ENCODE assay signal across 8 cellular contexts in the genomic region with DNA sequence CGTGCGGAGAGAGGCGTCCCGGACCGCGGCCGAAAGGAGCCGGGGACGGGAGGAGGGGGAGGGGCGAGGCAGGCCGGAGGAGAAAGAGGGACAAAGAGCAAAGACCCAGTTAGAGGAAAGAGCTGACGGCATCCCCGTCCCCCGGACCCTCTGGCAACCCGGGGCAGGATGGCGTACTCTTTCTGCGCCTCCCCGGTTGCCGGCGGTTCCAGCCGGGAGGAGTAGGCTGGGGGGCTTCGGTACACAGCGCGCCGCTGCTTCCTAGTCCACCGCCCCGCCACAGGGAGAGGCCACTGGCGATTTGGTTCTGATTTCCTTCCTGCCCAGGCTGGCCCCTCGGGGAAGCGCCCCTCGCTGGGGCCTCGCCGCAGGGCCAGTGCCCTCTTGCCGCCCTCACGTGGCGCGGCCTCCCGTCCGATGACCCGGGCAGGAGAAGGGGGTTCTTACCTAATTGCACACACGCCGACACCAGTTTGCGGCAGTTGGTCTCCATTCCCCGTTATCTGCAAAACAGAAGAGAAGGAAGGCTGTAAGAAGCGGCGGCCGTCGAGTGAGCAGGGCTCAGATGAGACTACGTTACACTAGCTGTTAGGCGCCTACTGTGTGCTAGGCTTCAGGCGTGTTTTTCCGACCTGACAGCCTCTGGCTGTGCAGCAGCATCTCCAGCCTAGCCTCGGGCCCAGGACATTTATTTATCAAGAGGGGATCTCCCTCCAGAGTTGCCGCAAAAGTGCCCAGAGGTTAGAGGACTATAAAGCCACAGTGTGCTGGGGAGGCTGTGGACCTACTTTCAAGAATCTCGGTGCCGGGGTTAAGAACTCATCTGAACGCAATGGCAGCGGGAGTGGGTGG. TPM values are rescaled to one million over a fixed set of nuclear protein-coding genes. Genes with fewer than 3 reads are reported as not detected.
DNase-seq lines count a peak whose midpoint lies in the region; ATAC-seq lines count a peak whose summit lies in the region.

No MANE protein-coding gene starts in this region.

- ATAC-seq in activated naive CD8-positive, alpha-beta T cell treated with anti-CD3 and anti-CD28 coated beads, Interleukin-2, amount 10 ng/mL, durations not matched to agents 7 days and 5 days (ENCODE audit: low read depth) = no peak
- ATAC-seq in stimulated activated effector memory CD8-positive, alpha-beta T cell treated with anti-CD3 and anti-CD28 coated beads, Interleukin-12 subunit alpha, Interleukin-12 subunit beta, amount 100 ng/mL, for 72 hours = no peak
- no peak for ATAC-seq in HG03139 (IDR thresholded peaks at IDR 0.05; ENCODE audit: unreplicated experiment)

- no peak overlapping the region for H3K27ac ChIP-seq in iPS-20b (ENCODE audit: low read length)

- peaks cover 79% of the 10 kb centered on the region for H3K27me3 Mint-ChIP-seq in activated CD4-positive, alpha-beta T cell treated with anti-CD3 and anti-CD28 coated beads, Interleukin-2, amount 10 ng/mL, durations not matched to agents 7 days and 5 days
- peaks cover 82% of the 10 kb centered on the region for H3K27me3 Mint-ChIP-seq in activated naive CD8-positive, alpha-beta T cell treated with anti-CD3 and anti-CD28 coated beads, Interleukin-2, amount 10 ng/mL, durations not matched to agents 7 days and 5 days

- POLR2A ChIA-PET in activated CD4-positive, alpha-beta T cell treated with anti-CD3 and anti-CD28 coated beads, Interleukin-2, amount 10 ng/mL, durations not matched to agents 7 days and 5 days (lab: Charles Lee) = no interaction called here
- POLR2A ChIA-PET in activated naive CD8-positive, alpha-beta T cell treated with anti-CD3 and anti-CD28 coated beads, Interleukin-2, amount 10 ng/mL, durations not matched to agents 7 days and 5 days (lab: Charles Lee) = no interaction called here

- peaks cover 8% of the 10 kb centered on the region for H3K4me1 Mint-ChIP-seq in activated CD4-positive, alpha-beta T cell treated with anti-CD3 and anti-CD28 coated beads, Interleukin-2, amount 10 ng/mL, durations not matched to agents 7 days and 5 days
- peaks cover 12% of the 10 kb centered on the region for H3K4me1 Mint-ChIP-seq in activated naive CD8-positive, alpha-beta T cell treated with anti-CD3 and anti-CD28 coated beads, Interleukin-2, amount 10 ng/mL, durations not matched to agents 7 days and 5 days
- peaks cover 14% of the 10 kb centered on the region for H3K4me1 Mint-ChIP-seq in stimulated activated effector memory CD8-positive, alpha-beta T cell treated with anti-CD3 and anti-CD28 coated beads, Interleukin-12 subunit alpha, Interleukin-12 subunit beta, amount 100 ng/mL, for 72 hours

- CTCF ChIA-PET in activated CD4-positive, alpha-beta T cell treated with anti-CD3 and anti-CD28 coated beads, Interleukin-2, amount 10 ng/mL, durations not matched to agents 7 days and 5 days (lab: Charles Lee) = interaction anchor here (1.4 kb wide), 1 partner anchor 15 kb away, joined by 6 read pairs; no protein-coding TSS in a partner anchor

- H3K9ac ChIP-seq in iPS-20b (ENCODE audit: low read depth, low read length) = no peak overlapping the region

- no peak for DNase-seq in activated CD4-positive, alpha-beta T cell treated with anti-CD3 and anti-CD28 coated beads, Interleukin-2, amount 10 ng/mL, durations not matched to agents 7 days and 5 days
- no peak for DNase-seq in activated CD4-positive, alpha-beta T cell treated with anti-CD3 and anti-CD28 coated beads for 1 hour
- DNase-seq in activated naive CD8-positive, alpha-beta T cell treated with anti-CD3 and anti-CD28 coated beads, Interleukin-2, amount 10 ng/mL, durations not matched to agents 7 days and 5 days = peak; percentile 30
- no peak for DNase-seq in stimulated activated effector memory CD8-positive, alpha-beta T cell treated with anti-CD3 and anti-CD28 coated beads, Interleukin-12 subunit alpha, Interleukin-12 subunit beta, amount 100 ng/mL, for 72 hours (ENCODE audit: low spot score in 2 of 2)
- no peak for DNase-seq in SW 1271 (lab: John Stamatoyannopoulos, UW)
- DNase-seq in HuH-7 (ENCODE audit: low spot score) = no peak

- peak overlapping the region; percentile 66 for H3K4me3 ChIP-seq in iPS-20b (ENCODE audit: low read length)

- H3K4me1 ChIP-seq in iPS-20b (ENCODE audit: insufficient read depth, low read length) = peaks cover 37% of the 10 kb centered on the region; the same call in 1 of the 2 replicates

- peaks cover 100% of the 10 kb centered on the region for H3K27me3 ChIP-seq in iPS-20b (ENCODE audit: insufficient read depth, low read length)

- peak overlapping the region; percentile 68 for H3K27ac Mint-ChIP-seq in activated CD4-positive, alpha-beta T cell treated with anti-CD3 and anti-CD28 coated beads, Interleukin-2, amount 10 ng/mL, durations not matched to agents 7 days and 5 days
- peak overlapping the region; percentile 65 for H3K27ac Mint-ChIP-seq in activated naive CD8-positive, alpha-beta T cell treated with anti-CD3 and anti-CD28 coated beads, Interleukin-2, amount 10 ng/mL, durations not matched to agents 7 days and 5 days
- H3K27ac Mint-ChIP-seq in stimulated activated effector memory CD8-positive, alpha-beta T cell treated with anti-CD3 and anti-CD28 coated beads, Interleukin-12 subunit alpha, Interleukin-12 subunit beta, amount 100 ng/mL, for 72 hours = no peak overlapping the region

- H3K4me3 Mint-ChIP-seq in activated CD4-positive, alpha-beta T cell treated with anti-CD3 and anti-CD28 coated beads, Interleukin-2, amount 10 ng/mL, durations not matched to agents 7 days and 5 days = peak overlapping the region; percentile 38
- H3K4me3 Mint-ChIP-seq in activated naive CD8-positive, alpha-beta T cell treated with anti-CD3 and anti-CD28 coated beads, Interleukin-2, amount 10 ng/mL, durations not matched to agents 7 days and 5 days = peak overlapping the region; percentile 70
- H3K4me3 Mint-ChIP-seq in stimulated activated effector memory CD8-positive, alpha-beta T cell treated with anti-CD3 and anti-CD28 coated beads, Interleukin-12 subunit alpha, Interleukin-12 subunit beta, amount 100 ng/mL, for 72 hours = peak overlapping the region; percentile 41

- H3K9me3 ChIP-seq in iPS-20b (ENCODE audit: insufficient read depth, low read depth, low read length) = no peaks in the 10 kb centered on the region; the same call in 1 of the 2 replicates

- no peaks in the 10 kb centered on the region for H3K36me3 ChIP-seq in iPS-20b (ENCODE audit: insufficient read depth, low read depth, low read length)

- peaks cover 14% of the 10 kb centered on the region for H3K9me3 Mint-ChIP-seq in activated CD4-positive, alpha-beta T cell treated with anti-CD3 and anti-CD28 coated beads, Interleukin-2, amount 10 ng/mL, durations not matched to agents 7 days and 5 days
- peaks cover 13% of the 10 kb centered on the region for H3K9me3 Mint-ChIP-seq in activated naive CD8-positive, alpha-beta T cell treated with anti-CD3 and anti-CD28 coated beads, Interleukin-2, amount 10 ng/mL, durations not matched to agents 7 days and 5 days
- H3K9me3 Mint-ChIP-seq in stimulated activated effector memory CD8-positive, alpha-beta T cell treated with anti-CD3 and anti-CD28 coated beads, Interleukin-12 subunit alpha, Interleukin-12 subunit beta, amount 100 ng/mL, for 72 hours = no peaks in the 10 kb centered on the region

- peaks cover 6% of the 10 kb centered on the region for H3K36me3 Mint-ChIP-seq in activated CD4-positive, alpha-beta T cell treated with anti-CD3 and anti-CD28 coated beads, Interleukin-2, amount 10 ng/mL, durations not matched to agents 7 days and 5 days (ENCODE audit: low read depth)
- H3K36me3 Mint-ChIP-seq in activated naive CD8-positive, alpha-beta T cell treated with anti-CD3 and anti-CD28 coated beads, Interleukin-2, amount 10 ng/mL, durations not matched to agents 7 days and 5 days = peaks cover 3% of the 10 kb centered on the region
- H3K36me3 Mint-ChIP-seq in stimulated activated effector memory CD8-positive, alpha-beta T cell treated with anti-CD3 and anti-CD28 coated beads, Interleukin-12 subunit alpha, Interleukin-12 subunit beta, amount 100 ng/mL, for 72 hours = peaks cover 13% of the 10 kb centered on the region

RNA-seq across cellular contexts. Expression of a gene that starts 9.9 kb away (rescaled TPM):
- total RNA-seq in activated CD4-positive, alpha-beta T cell treated with anti-CD3 and anti-CD28 coated beads, Interleukin-2, amount 10 ng/mL, durations not matched to agents 7 days and 5 days = not detected
- total RNA-seq in activated naive CD8-positive, alpha-beta T cell treated with anti-CD3 and anti-CD28 coated beads, Interleukin-2, amount 10 ng/mL, durations not matched to agents 7 days and 5 days = not detected
